Comparison of ENCODE assay signal across 1 cellular context in genomic region chr3:9731206-9732079, GRCh38.
TF ChIP-seq lines count a peak whose summit lies in the region.

Gene BRPF1 (plus strand): TSS chr3:9731735. CDS start chr3:9734141, 2,406 bp downstream.

TF ChIP-seq in HepG2, 621 proteins besides CTCF, POLR2A, EP300 and RAD21 (continued from another document and continues in another):
- TF ChIP-seq ZSCAN31 (CRISPR knock-in tag; IDR thresholded peaks at IDR 0.05; ENCODE audit: low read depth) (no peak; the same call in 1 of the 2 replicates), ZMYM3 (CRISPR knock-in tag; IDR thresholded peaks at IDR 0.05) (no peak), TOE1 (CRISPR knock-in tag; IDR thresholded peaks at IDR 0.05) (peak; percentile 51; the same call in 1 of the 2 replicates), ZNF496 (CRISPR knock-in tag; IDR thresholded peaks at IDR 0.05; ENCODE audit: insufficient replicate concordance) (no peak), CREB1 (IDR thresholded peaks at IDR 0.05) (no peak; the same call in 1 of the 2 replicates), CREB1 (CRISPR knock-in tag; IDR thresholded peaks at IDR 0.05) (peak; percentile 34; the same call in 1 of the 2 replicates), DBP (CRISPR knock-in tag; IDR thresholded peaks at IDR 0.05; ENCODE audit: not compliant biosample characterization) (peak; percentile 36), ZNF34 (CRISPR knock-in tag; IDR thresholded peaks at IDR 0.05; ENCODE audit: borderline replicate concordance) (no peak), NFYB (CRISPR knock-in tag; IDR thresholded peaks at IDR 0.05) (no peak), SMAD9 (CRISPR knock-in tag; IDR thresholded peaks at IDR 0.05) (peak; percentile 84; the same call in 1 of the 2 replicates), SATB2 (CRISPR knock-in tag; IDR thresholded peaks at IDR 0.05) (no peak), TFAP4 (IDR thresholded peaks at IDR 0.05; ENCODE audit: borderline replicate concordance, low read depth) (peak; percentile 48; the same call in 1 of the 2 replicates), PHF21A (CRISPR knock-in tag; IDR thresholded peaks at IDR 0.05) (peak; percentile 81; the same call in 1 of the 2 replicates), HHEX (CRISPR knock-in tag; IDR thresholded peaks at IDR 0.05) (no peak), ZNF260 (CRISPR knock-in tag; IDR thresholded peaks at IDR 0.05; ENCODE audit: borderline replicate concordance, low read depth) (no peak), ZNF326 (CRISPR knock-in tag; IDR thresholded peaks at IDR 0.05; ENCODE audit: borderline replicate concordance) (no peak), ZNF576 (CRISPR knock-in tag; IDR thresholded peaks at IDR 0.05) (0 out of 2 replicates have a peak, but pooled peaks have one; percentile 16), ZFX (CRISPR knock-in tag; IDR thresholded peaks at IDR 0.05; ENCODE audit: low read depth) (peak; percentile 46; the same call in 1 of the 2 replicates), TEAD3 (CRISPR knock-in tag; optimal IDR thresholded peaks at IDR 0.05; ENCODE audit: borderline replicate concordance) (no peak), USF2 (IDR thresholded peaks at IDR 0.05; ENCODE audit: low read depth, low read length) (no peak), USF2 (CRISPR knock-in tag; IDR thresholded peaks at IDR 0.05; ENCODE audit: borderline replicate concordance) (no peak; the same call in 1 of the 2 replicates), ZNF563 (CRISPR knock-in tag; IDR thresholded peaks at IDR 0.05) (no peak; the same call in 1 of the 2 replicates), NFATC3 (CRISPR knock-in tag; IDR thresholded peaks at IDR 0.05) (no peak), FIP1L1 (IDR thresholded peaks at IDR 0.05; ENCODE audit: borderline replicate concordance, insufficient read depth, low read depth, low read length) (no peak), ZNF101 (CRISPR knock-in tag; IDR thresholded peaks at IDR 0.05; ENCODE audit: borderline replicate concordance, low read depth) (no peak), ZNF580 (CRISPR knock-in tag; IDR thresholded peaks at IDR 0.05; ENCODE audit: borderline replicate concordance, low read depth) (peak; percentile 28; the same call in 1 of the 2 replicates), ZBTB46 (CRISPR knock-in tag; IDR thresholded peaks at IDR 0.05; ENCODE audit: borderline replicate concordance) (no peak), MYPOP (CRISPR knock-in tag; IDR thresholded peaks at IDR 0.05) (peak; percentile 88), ZNF841 (CRISPR knock-in tag; IDR thresholded peaks at IDR 0.05; ENCODE audit: borderline replicate concordance) (no peak), RNF2 (conservative IDR thresholded peaks at IDR 0.05; ENCODE audit: low read depth) (no peak), RXRA (CRISPR knock-in tag; IDR thresholded peaks at IDR 0.05) (peak; percentile 43; the same call in 1 of the 2 replicates), ZNF318 (CRISPR knock-in tag; IDR thresholded peaks at IDR 0.05) (no peak), KAT7 (CRISPR knock-in tag; IDR thresholded peaks at IDR 0.05; ENCODE audit: borderline replicate concordance) (0 out of 2 replicates have a peak, but pooled peaks have one; percentile 33), PHB2 (IDR thresholded peaks at IDR 0.05; ENCODE audit: partially characterized antibody) (no peak), HNRNPLL (IDR thresholded peaks at IDR 0.05; ENCODE audit: low read depth, low read length, poor library complexity, severe bottlenecking) (peak; percentile 76), PCBP2 (optimal IDR thresholded peaks at IDR 0.05; ENCODE audit: low read depth, low read length, poor library complexity, severe bottlenecking) (no peak), ZNF205 (CRISPR knock-in tag; IDR thresholded peaks at IDR 0.05) (no peak; the same call in 1 of the 2 replicates), ZFP62 (CRISPR knock-in tag; IDR thresholded peaks at IDR 0.05) (no peak), TFE3 (CRISPR knock-in tag; IDR thresholded peaks at IDR 0.05) (no peak), ZNF33A (CRISPR knock-in tag; IDR thresholded peaks at IDR 0.05; ENCODE audit: borderline replicate concordance) (no peak), HOXA5 (CRISPR knock-in tag; IDR thresholded peaks at IDR 0.05) (0 out of 2 replicates have a peak, but pooled peaks have one; percentile 27), ZNF878 (CRISPR knock-in tag; IDR thresholded peaks at IDR 0.05) (0 out of 2 replicates have a peak, but pooled peaks have one; percentile 43), SOX5 (CRISPR knock-in tag; IDR thresholded peaks at IDR 0.05; ENCODE audit: borderline replicate concordance) (0 out of 2 replicates have a peak, but pooled peaks have one; percentile 39), ETV6 (CRISPR knock-in tag; conservative IDR thresholded peaks at IDR 0.05) (0 out of 2 replicates have a peak, but pooled peaks have one; percentile 40), GABPA (IDR thresholded peaks at IDR 0.05; ENCODE audit: low read depth, low read length) (no peak), GABPA (CRISPR knock-in tag; IDR thresholded peaks at IDR 0.05; ENCODE audit: low read depth) (peak; percentile 66), SP4 (CRISPR knock-in tag; IDR thresholded peaks at IDR 0.05) (peak; percentile 87), EED (CRISPR knock-in tag; IDR thresholded peaks at IDR 0.05) (no peak), ZNF543 (CRISPR knock-in tag; IDR thresholded peaks at IDR 0.05) (no peak), PHF8 (CRISPR knock-in tag; IDR thresholded peaks at IDR 0.05) (peak; percentile 92), SNAI1 (CRISPR knock-in tag; IDR thresholded peaks at IDR 0.05; ENCODE audit: borderline replicate concordance) (peak; percentile 55; the same call in 1 of the 2 replicates), RFXAP (CRISPR knock-in tag; IDR thresholded peaks at IDR 0.05; ENCODE audit: borderline replicate concordance) (peak; percentile 65; the same call in 1 of the 2 replicates)
